ENCODE assay signal across 14 cellular contexts in the genomic region with DNA sequence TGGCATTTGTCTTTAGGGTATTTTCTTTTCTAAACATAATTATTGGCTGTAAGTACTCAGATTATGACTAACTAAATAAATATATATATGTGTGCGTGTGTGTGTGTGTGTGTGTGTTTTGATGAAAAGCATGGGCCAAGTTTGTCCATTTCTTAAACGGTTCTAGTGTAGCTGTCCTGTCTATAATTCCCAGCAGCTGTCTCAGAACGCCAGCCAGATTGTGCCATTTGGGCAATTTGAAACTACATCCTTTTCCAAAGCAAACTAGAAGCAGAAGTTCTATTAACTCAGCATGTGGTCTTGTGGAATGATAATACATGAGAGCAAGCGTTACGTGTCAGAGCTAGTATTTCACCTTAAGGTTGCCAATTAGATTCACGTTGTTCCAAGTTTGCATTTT. TPM values are rescaled to one million over a fixed set of nuclear protein-coding genes. Genes with fewer than 3 reads are reported as not detected.
DNase-seq lines count a peak whose midpoint lies in the region; ATAC-seq and TF ChIP-seq lines count a peak whose summit lies in the region.
"Had no signal": no experiment of that assay in that cellular context is flagged by ENCODE, and none has a peak within 500 bp of the region (broad histone marks: within the 10 kb centered on the region; RNA-seq: fewer than 3 reads in every experiment).

No MANE protein-coding gene starts in this region.

- H3K9me3 Mint-ChIP-seq in type B pancreatic cell, result no peaks in the 10 kb centered on the region

- peak overlapping the region; percentile 96 for H3K4me3 Mint-ChIP-seq in type B pancreatic cell
- H3K4me3 Mint-ChIP-seq: activated CD8-positive, alpha-beta memory T cell treated with anti-CD3 and anti-CD28 coated beads, Interleukin-2, amount 10 ng/mL, durations not matched to agents 7 days and 5 days; B cell had no signal

- in situ Hi-C loops in astrocyte of the cerebellum (cut with HindIII; ENCODE audit: low sequenced_read_pairs), result no loop called here

- peak overlapping the region; percentile 52 for H3K4me3 ChIP-seq in astrocyte of the cerebellum (ENCODE audit: low read depth, low read length)
- H3K4me3 ChIP-seq: K562, thyroid gland had no signal

- peak; percentile 18 for DNase-seq in NCI-H446 treated with DMSO at 0.1 percent for 48 hours (lab: John Stamatoyannopoulos, UW)
- no peak for DNase-seq in NCI-H446 (lab: John Stamatoyannopoulos, UW)
- peak; percentile 75 for DNase-seq in astrocyte of the cerebellum (ENCODE audit: low read depth)
- DNase-seq in kidney tubule cell (ENCODE audit: low spot score), result peak; percentile 28
- no peak for DNase-seq in type B pancreatic cell (ENCODE audit: extremely low spot score, unreplicated experiment)
- no peak for DNase-seq in NK-92 (lab: John Stamatoyannopoulos, UW; ENCODE audit: unreplicated experiment)
- DNase-seq: activated CD8-positive, alpha-beta memory T cell treated with anti-CD3 and anti-CD28 coated beads, Interleukin-2, amount 10 ng/mL, durations not matched to agents 7 days and 5 days; left lung; thyroid gland had no signal

- peaks cover 4% of the 10 kb centered on the region for H3K36me3 Mint-ChIP-seq in type B pancreatic cell

- H3K27me3 Mint-ChIP-seq in type B pancreatic cell, result peaks cover 3% of the 10 kb centered on the region

- H3K4me1 Mint-ChIP-seq in type B pancreatic cell (ENCODE audit: unreplicated experiment), result peaks cover 49% of the 10 kb centered on the region

- TF ChIP-seq CTCF in astrocyte of the cerebellum (IDR thresholded peaks at IDR 0.05; ENCODE audit: low read depth, low read length, missing control alignments) (no peak), type B pancreatic cell (conservative IDR thresholded peaks at IDR 0.05) (no peak)

- no peak for ATAC-seq in GM21381 (IDR thresholded peaks at IDR 0.05; ENCODE audit: unreplicated experiment)
- no peak for ATAC-seq in esophagus mucosa
- ATAC-seq: activated CD8-positive, alpha-beta memory T cell treated with anti-CD3 and anti-CD28 coated beads, Interleukin-2, amount 10 ng/mL, durations not matched to agents 7 days and 5 days; K562; left lung; Panc1 had no signal

- H3K27ac Mint-ChIP-seq in type B pancreatic cell, result peak overlapping the region; percentile 1
- H3K27ac Mint-ChIP-seq: activated CD8-positive, alpha-beta memory T cell treated with anti-CD3 and anti-CD28 coated beads, Interleukin-2, amount 10 ng/mL, durations not matched to agents 7 days and 5 days; B cell had no signal

RNA-seq across cellular contexts. Expression of gene ARHGAP28, which starts 1.7 kb away (rescaled TPM):
- total RNA-seq in type B pancreatic cell (ENCODE audit: low replicate concordance), result 17.6 and 104 TPM in 2 replicates
- 2.4 TPM for total RNA-seq in esophagus mucosa
- total RNA-seq: activated CD8-positive, alpha-beta memory T cell treated with anti-CD3 and anti-CD28 coated beads, Interleukin-2, amount 10 ng/mL, durations not matched to agents 7 days and 5 days; B cell had no signal

Comparison
In these comparisons a context has a peak if more than half of its experiments do, and no peak if none do; other contexts are left out.
1. DNase-seq: peak in NCI-H446 treated with DMSO at 0.1 percent for 48 hours (single experiment), astrocyte of the cerebellum (single experiment) and kidney tubule cell (single experiment); none in NCI-H446 (0 of 2), type B pancreatic cell (single experiment) and NK-92 (single experiment).